ENCODE assay signal across 8 cellular contexts in the genomic region with DNA sequence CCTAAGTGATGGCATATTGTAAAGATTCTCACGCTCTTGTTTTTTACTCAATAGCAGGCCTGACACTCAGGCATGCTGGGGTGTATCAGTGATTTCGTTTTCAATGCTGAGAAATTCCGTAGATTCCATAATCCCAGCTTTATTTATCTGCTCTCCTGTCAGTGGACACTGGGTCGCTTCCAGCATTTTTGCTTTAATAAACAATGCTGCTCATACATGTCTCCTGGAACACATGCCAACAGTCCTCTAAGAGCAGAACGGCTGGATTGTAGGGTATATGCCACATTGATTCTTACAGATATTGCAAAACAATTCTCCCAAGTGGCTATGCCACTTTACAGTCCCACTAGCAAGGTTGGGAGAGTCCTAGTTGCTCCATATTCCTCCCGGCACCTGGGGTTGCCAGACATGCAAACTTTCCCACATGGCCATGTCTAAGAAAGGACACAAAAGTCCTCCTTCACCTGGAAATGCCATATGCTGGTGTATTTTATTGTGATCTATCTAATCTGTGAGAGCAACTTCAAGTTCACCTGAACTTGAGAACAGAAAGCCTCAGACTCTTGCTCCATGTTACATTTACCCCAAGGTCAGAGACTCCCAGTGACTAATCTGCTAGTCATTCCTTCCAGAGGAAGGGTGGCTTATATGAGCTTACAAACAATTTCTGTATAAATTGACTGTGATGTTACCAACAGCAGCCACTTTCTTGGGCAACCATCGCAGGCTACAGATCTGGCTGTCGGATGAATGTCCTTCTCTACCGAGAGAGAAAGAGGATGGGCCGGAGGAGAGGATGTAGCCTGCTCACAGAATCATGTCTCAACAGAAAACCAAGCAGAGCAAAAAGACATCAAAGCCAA.
DNase-seq lines count a peak whose midpoint lies in the region; ATAC-seq and TF ChIP-seq lines count a peak whose summit lies in the region.

No MANE protein-coding gene starts in this region.

- H3K36me3 ChIP-seq in adrenal gland (replicated peaks in 1 of 2): no peaks in the 10 kb centered on the region
- no peaks in the 10 kb centered on the region for H3K36me3 ChIP-seq in lower lobe of right lung

- H3K9me3 ChIP-seq in adrenal gland (replicated peaks in 1 of 3) (no peaks in the 10 kb centered on the region), lower lobe of right lung (no peaks in the 10 kb centered on the region)

- no peak for TF ChIP-seq CTCF in adrenal gland (IDR thresholded peaks at IDR 0.05)
- TF ChIP-seq CTCF in lower lobe of right lung (IDR thresholded peaks at IDR 0.05): no peak

- H3K4me3 ChIP-seq in adrenal gland (no peak overlapping the region), lower lobe of right lung (no peak overlapping the region)

- WGBS in adrenal gland, 4 donors: 44 to 55% (median 53%) methylated on average over 10 of the region's 10 CpGs

- peaks cover 19 to 37% of the 10 kb centered on the region in 2 donors for H3K4me1 ChIP-seq in adrenal gland (replicated peaks in 1 of 2)
- H3K4me1 ChIP-seq in lower lobe of right lung: peaks cover 72% of the 10 kb centered on the region

- ATAC-seq in lower lobe of right lung: peak; percentile 5 to 42

- H3K27ac ChIP-seq in adrenal gland: peak overlapping the region; percentile 58 to 84 (median 72)
- peak overlapping the region; percentile 76 for H3K27ac ChIP-seq in lower lobe of right lung

- intact Hi-C loops in adrenal gland (cut with DNase I) (no loop called here), lower lobe of right lung (cut with DNase I) (loop anchor here (10.0 kb wide), 1 partner anchor 77 kb away; no protein-coding TSS in a partner anchor)

- DNase-seq in AG08395 (ENCODE audit: low spot score) (peak; percentile 84), LHCN-M2 (ENCODE audit: low read depth) (peak; percentile 92), adrenal gland (peak in 5 of 7 donors; percentile 52 to 75 (median 58)), lower lobe of right lung (no peak), islet precursor cell (no peak), mucosa of gallbladder (ENCODE audit: low spot score) (no peak), NCI-H2081 treated with DMSO at 0.1 percent for 48 hours (lab: John Stamatoyannopoulos, UW) (no peak), cerebellar cortex (ENCODE audit: low spot score) (no peak)

- H3K27me3 ChIP-seq in adrenal gland (no peaks in the 10 kb centered on the region), lower lobe of right lung (ENCODE audit: low read depth) (no peaks in the 10 kb centered on the region)

- peak in 1 of 2 donors; percentile 50 for TF ChIP-seq POLR2A in adrenal gland (IDR thresholded peaks at IDR 0.05)

Comparison
In these comparisons a context has a peak if more than half of its experiments do, and no peak if none do; other contexts are left out.
1. DNase-seq: peak in AG08395 (single experiment), LHCN-M2 (single experiment) and adrenal gland (5 of 7); none in lower lobe of right lung (single experiment), islet precursor cell (single experiment), mucosa of gallbladder (single experiment), NCI-H2081 treated with DMSO at 0.1 percent for 48 hours (single experiment) and cerebellar cortex (single experiment).